15 cellular contexts compared by ENCODE assay signal in genomic region chr2:71603311-71603794, GRCh38.
DNase-seq lines count a peak whose midpoint lies in the region; ATAC-seq and TF ChIP-seq lines count a peak whose summit lies in the region.
"Had no signal": no experiment of that assay in that cellular context is flagged by ENCODE, and none has a peak within 500 bp of the region (broad histone marks: within the 10 kb centered on the region; RNA-seq: fewer than 3 reads in every experiment).

No MANE protein-coding gene starts in this region.

- WGBS in right lobe of liver (ENCODE audit: insufficient coverage, low coverage, low lambda C conversion rate, missing lambda C conversion rate): 23% methylated on average over 5 of the region's 13 CpGs

- no peaks in the 10 kb centered on the region for H3K36me3 Mint-ChIP-seq in activated CD4-positive, alpha-beta memory T cell treated with anti-CD3 and anti-CD28 coated beads, Interleukin-2, amount 10 ng/mL, durations not matched to agents 7 days and 5 days (ENCODE audit: low read depth)
- no peaks in the 10 kb centered on the region for H3K36me3 Mint-ChIP-seq in activated CD4-positive, alpha-beta memory T cell treated with anti-CD3 and anti-CD28 coated beads for 36 hours
- H3K36me3 Mint-ChIP-seq in chondrocyte (ENCODE audit: low read depth): peaks cover 26% of the 10 kb centered on the region
- H3K36me3 Mint-ChIP-seq in stimulated activated memory B cell treated with anti-CD40 and anti-IgM and Interleukin-4, amounts not matched to agents 10 μg/mL and 1 μg/mL and 100 μg/mL, for 72 hours: no peaks in the 10 kb centered on the region

- no peak overlapping the region for H3K27ac Mint-ChIP-seq in activated CD4-positive, alpha-beta memory T cell treated with anti-CD3 and anti-CD28 coated beads, Interleukin-2, amount 10 ng/mL, durations not matched to agents 7 days and 5 days
- H3K27ac Mint-ChIP-seq in activated CD4-positive, alpha-beta memory T cell treated with anti-CD3 and anti-CD28 coated beads for 36 hours: no peak overlapping the region
- H3K27ac Mint-ChIP-seq in chondrocyte (ENCODE audit: unreplicated experiment): no peak overlapping the region
- no peak overlapping the region for H3K27ac Mint-ChIP-seq in stimulated activated memory B cell treated with anti-CD40 and anti-IgM and Interleukin-4, amounts not matched to agents 10 μg/mL and 1 μg/mL and 100 μg/mL, for 72 hours

- H3K36me3 ChIP-seq in right lobe of liver (no peaks in the 10 kb centered on the region), tibial artery (peaks cover 0 to 2% (median 0%) of the 10 kb centered on the region in 3 donors)
- H3K36me3 ChIP-seq: uterus had no signal

- H3K4me1 Mint-ChIP-seq in activated CD4-positive, alpha-beta memory T cell treated with anti-CD3 and anti-CD28 coated beads, Interleukin-2, amount 10 ng/mL, durations not matched to agents 7 days and 5 days: peaks cover 18% of the 10 kb centered on the region
- H3K4me1 Mint-ChIP-seq in activated CD4-positive, alpha-beta memory T cell treated with anti-CD3 and anti-CD28 coated beads for 36 hours (ENCODE audit: low read depth): peaks cover 3% of the 10 kb centered on the region
- no peaks in the 10 kb centered on the region for H3K4me1 Mint-ChIP-seq in chondrocyte (ENCODE audit: low read depth)
- peaks cover 5% of the 10 kb centered on the region for H3K4me1 Mint-ChIP-seq in stimulated activated memory B cell treated with anti-CD40 and anti-IgM and Interleukin-4, amounts not matched to agents 10 μg/mL and 1 μg/mL and 100 μg/mL, for 72 hours

- POLR2A ChIA-PET in activated CD4-positive, alpha-beta memory T cell treated with anti-CD3 and anti-CD28 coated beads, Interleukin-2, amount 10 ng/mL, durations not matched to agents 7 days and 5 days (lab: Charles Lee): no interaction called here
- POLR2A ChIA-PET in activated CD4-positive, alpha-beta memory T cell treated with anti-CD3 and anti-CD28 coated beads for 36 hours (lab: Charles Lee): no interaction called here

- TF ChIP-seq POLR2A in right lobe of liver (IDR thresholded peaks at IDR 0.05): no peak

- H3K27ac ChIP-seq in right lobe of liver (no peak overlapping the region), tibial artery (no peak overlapping the region)
- H3K27ac ChIP-seq: A549, uterus had no signal

- intact Hi-C loops in activated CD4-positive, alpha-beta memory T cell treated with anti-CD3 and anti-CD28 coated beads for 36 hours (cut with micrococcal nuclease): no loop called here
- intact Hi-C loops in right lobe of liver (cut with DNase I) (no loop called here), tibial artery (cut with DNase I; ENCODE audit: low total_unique reads) (no loop called here)

- H3K9me3 ChIP-seq in right lobe of liver: no peaks in the 10 kb centered on the region
- H3K9me3 ChIP-seq in tibial artery: no peaks in the 10 kb centered on the region
- H3K9me3 ChIP-seq: A549, uterus had no signal

- no peaks in the 10 kb centered on the region for H3K9me3 Mint-ChIP-seq in activated CD4-positive, alpha-beta memory T cell treated with anti-CD3 and anti-CD28 coated beads, Interleukin-2, amount 10 ng/mL, durations not matched to agents 7 days and 5 days
- no peaks in the 10 kb centered on the region for H3K9me3 Mint-ChIP-seq in activated CD4-positive, alpha-beta memory T cell treated with anti-CD3 and anti-CD28 coated beads for 36 hours
- no peaks in the 10 kb centered on the region for H3K9me3 Mint-ChIP-seq in chondrocyte (ENCODE audit: low read depth)
- no peaks in the 10 kb centered on the region for H3K9me3 Mint-ChIP-seq in stimulated activated memory B cell treated with anti-CD40 and anti-IgM and Interleukin-4, amounts not matched to agents 10 μg/mL and 1 μg/mL and 100 μg/mL, for 72 hours

- H3K4me3 Mint-ChIP-seq in activated CD4-positive, alpha-beta memory T cell treated with anti-CD3 and anti-CD28 coated beads, Interleukin-2, amount 10 ng/mL, durations not matched to agents 7 days and 5 days: no peak overlapping the region
- H3K4me3 Mint-ChIP-seq in activated CD4-positive, alpha-beta memory T cell treated with anti-CD3 and anti-CD28 coated beads for 36 hours: no peak overlapping the region
- H3K4me3 Mint-ChIP-seq in chondrocyte (ENCODE audit: unreplicated experiment): no peak overlapping the region
- no peak overlapping the region for H3K4me3 Mint-ChIP-seq in stimulated activated memory B cell treated with anti-CD40 and anti-IgM and Interleukin-4, amounts not matched to agents 10 μg/mL and 1 μg/mL and 100 μg/mL, for 72 hours

- no peak for TF ChIP-seq CTCF in chondrocyte (IDR thresholded peaks at IDR 0.05)
- no peak for TF ChIP-seq CTCF in right lobe of liver (IDR thresholded peaks at IDR 0.05)
- no peak for TF ChIP-seq CTCF in tibial artery (IDR thresholded peaks at IDR 0.05)

- CTCF ChIA-PET in activated CD4-positive, alpha-beta memory T cell treated with anti-CD3 and anti-CD28 coated beads, Interleukin-2, amount 10 ng/mL, durations not matched to agents 7 days and 5 days (lab: Charles Lee): no interaction called here
- CTCF ChIA-PET in activated CD4-positive, alpha-beta memory T cell treated with anti-CD3 and anti-CD28 coated beads for 36 hours (lab: Charles Lee): no interaction called here

- ATAC-seq in right lobe of liver: peak in 3 of 4 donors; percentile 13 to 31 (median 23)
- no peak for ATAC-seq in stimulated activated memory B cell treated with anti-CD40 and anti-IgM and Interleukin-4, amounts not matched to agents 10 μg/mL and 1 μg/mL and 100 μg/mL, for 72 hours
- ATAC-seq: A549 had no signal

- H3K27me3 Mint-ChIP-seq in activated CD4-positive, alpha-beta memory T cell treated with anti-CD3 and anti-CD28 coated beads, Interleukin-2, amount 10 ng/mL, durations not matched to agents 7 days and 5 days: peaks cover 11% of the 10 kb centered on the region
- peaks cover 9% of the 10 kb centered on the region for H3K27me3 Mint-ChIP-seq in activated CD4-positive, alpha-beta memory T cell treated with anti-CD3 and anti-CD28 coated beads for 36 hours
- H3K27me3 Mint-ChIP-seq in chondrocyte (ENCODE audit: low read depth): no peaks in the 10 kb centered on the region
- peaks cover 71% of the 10 kb centered on the region for H3K27me3 Mint-ChIP-seq in stimulated activated memory B cell treated with anti-CD40 and anti-IgM and Interleukin-4, amounts not matched to agents 10 μg/mL and 1 μg/mL and 100 μg/mL, for 72 hours

- no peaks in the 10 kb centered on the region for H3K4me1 ChIP-seq in right lobe of liver
- H3K4me1 ChIP-seq in tibial artery: peaks cover 0 to 7% (median 0%) of the 10 kb centered on the region in 4 donors
- H3K4me1 ChIP-seq: A549, uterus had no signal

- H3K4me3 ChIP-seq in right lobe of liver (no peak overlapping the region), tibial artery (no peak overlapping the region)
- H3K4me3 ChIP-seq: A549, smooth muscle cell, uterus had no signal

- DNase-seq in activated CD4-positive, alpha-beta memory T cell treated with anti-CD3 and anti-CD28 coated beads, Interleukin-2, amount 10 ng/mL, durations not matched to agents 7 days and 5 days: peak; percentile 18
- no peak for DNase-seq in activated CD4-positive, alpha-beta memory T cell treated with anti-CD3 and anti-CD28 coated beads for 36 hours
- DNase-seq in chondrocyte (ENCODE audit: low spot score) (peak; percentile 57), right lobe of liver (peak; percentile 15 to 52 (median 41)), tibial artery (peak; percentile 23 to 61), NCI-H2081 (lab: John Stamatoyannopoulos, UW) (no peak), superior temporal gyrus (ENCODE audit: extremely low spot score) (no peak)
- DNase-seq: activated CD4-positive, alpha-beta T cell treated with anti-CD3 and anti-CD28 coated beads, Interleukin-2, amount 50 U/mL, for 4 hours; activated naive CD4-positive, alpha-beta T cell treated with Interleukin-2 at 50 U/mL for 16 hours; cortex of kidney; DMS153; uterus had no signal

- H3K27me3 ChIP-seq in right lobe of liver: no peaks in the 10 kb centered on the region
- H3K27me3 ChIP-seq in tibial artery: no peaks in the 10 kb centered on the region
- H3K27me3 ChIP-seq: uterus had no signal

Comparison
In these comparisons a context has a peak if more than half of its experiments do, and no peak if none do; other contexts are left out.
1. DNase-seq: peak in activated CD4-positive, alpha-beta memory T cell treated with anti-CD3 and anti-CD28 coated beads, Interleukin-2, amount 10 ng/mL, durations not matched to agents 7 days and 5 days (single experiment), chondrocyte (single experiment), right lobe of liver (3 of 3) and tibial artery (2 of 2); none in activated CD4-positive, alpha-beta memory T cell treated with anti-CD3 and anti-CD28 coated beads for 36 hours (single experiment), NCI-H2081 (0 of 2) and superior temporal gyrus (single experiment).